11 cellular contexts compared by ENCODE assay signal in genomic region chr2:213316001-213316735, GRCh38. TPM values are rescaled to one million over a fixed set of nuclear protein-coding genes. Genes with fewer than 3 reads are reported as not detected.
DNase-seq lines count a peak whose midpoint lies in the region; ATAC-seq and TF ChIP-seq lines count a peak whose summit lies in the region.
"Had no signal": no experiment of that assay in that cellular context is flagged by ENCODE, and none has a peak within 500 bp of the region (broad histone marks: within the 10 kb centered on the region; RNA-seq: fewer than 3 reads in every experiment).

No MANE protein-coding gene starts in this region.

- CTCF ChIA-PET in PC-3 (lab: Charles Lee) = no interaction called here

- no peaks in the 10 kb centered on the region for H3K9me3 ChIP-seq in PC-3 (ENCODE audit: low read length)

- no peaks in the 10 kb centered on the region for H3K36me3 ChIP-seq in PC-3 (ENCODE audit: low read depth, low read length)

- no peaks in the 10 kb centered on the region for H4K20me1 ChIP-seq in PC-3 (ENCODE audit: low read length)

- DNase-seq in A172 (ENCODE audit: low spot score) (peak; percentile 97), HCEC 1CT (peak; percentile 35), PC-3 (peak; percentile 78), fibroblast of the aortic adventitia (ENCODE audit: low read depth) (peak; percentile 33), mesenteric fat pad (ENCODE audit: low spot score) (no peak)
- DNase-seq in activated CD4-positive, alpha-beta T cell treated with anti-CD3 and anti-CD28 coated beads, Interleukin-2, amount 50 U/mL, for 48 hours = no peak
- DNase-seq: anterior cingulate cortex, erythroblast, naive B cell had no signal

- H3F3A ChIP-seq in PC-3 (ENCODE audit: low read length, unreplicated experiment) = no peaks in the 10 kb centered on the region

- no peak overlapping the region for H2AFZ ChIP-seq in PC-3 (ENCODE audit: low read length)

- BruUV-seq in PC-3 (replicated peaks; lab: Mats Ljungman, UMichigan) = no TSS peak

- TF ChIP-seq CTCF in PC-3 (conservative IDR thresholded peaks at IDR 0.05; ENCODE audit: low read depth, low read length) = no peak
- TF ChIP-seq CTCF in fibroblast of the aortic adventitia (IDR thresholded peaks at IDR 0.05; ENCODE audit: insufficient read depth, low read length) = no peak

- POLR2A ChIA-PET in PC-3 (lab: Charles Lee; ENCODE audit: unreplicated experiment) = no interaction called here

- no peaks in the 10 kb centered on the region for H3K79me2 ChIP-seq in PC-3 (ENCODE audit: low read length)

- peak overlapping the region; percentile 47 for H3K27ac ChIP-seq in PC-3 (ENCODE audit: low read length)

- H3K4me2 ChIP-seq in PC-3 (ENCODE audit: low read length) = peak overlapping the region; percentile 15; the same call in 1 of the 2 replicates

- no peak overlapping the region for H3K9ac ChIP-seq in PC-3 (ENCODE audit: low read length)

- H3K4me1 ChIP-seq in PC-3 (ENCODE audit: insufficient read depth, low read length) = peaks cover 31% of the 10 kb centered on the region

- H3K27me3 ChIP-seq in PC-3 (ENCODE audit: low read length) = no peaks in the 10 kb centered on the region

- H3K4me3 ChIP-seq in PC-3 (ENCODE audit: low read length) (no peak overlapping the region), fibroblast of the aortic adventitia (ENCODE audit: low read depth, low read length) (no peak overlapping the region)

- ATAC-seq in PC-3 (peak; percentile 79), HG03280 (IDR thresholded peaks at IDR 0.05; ENCODE audit: unreplicated experiment) (no peak), GM21367 (IDR thresholded peaks at IDR 0.05; ENCODE audit: unreplicated experiment) (no peak)

- H3K9me2 ChIP-seq in PC-3 (replicated peaks; ENCODE audit: low read length) = no peaks in the 10 kb centered on the region

- intact Hi-C loops in PC-3 (cut with micrococcal nuclease) = no loop called here

RNA-seq across cellular contexts. Expression of gene SPAG16, which starts 31.9 kb away (rescaled TPM):
- 50.9 and 57.0 TPM in 2 replicates for total RNA-seq in A172 (2014; rRNA removed; shearing (Covaris generic))
- total RNA-seq in PC-3 (2014; rRNA removed) (14.9 and 17.2 TPM in 2 replicates), fibroblast of the aortic adventitia (ENCODE audit: low replicate concordance) (35.2 and 178 TPM in 2 replicates), mesenteric fat pad (10.9 TPM)

Comparison
In these comparisons a context has a peak if more than half of its experiments do, and no peak if none do; other contexts are left out.
1. DNase-seq: peak in A172 (single experiment), HCEC 1CT (single experiment), PC-3 (single experiment) and fibroblast of the aortic adventitia (single experiment); none in mesenteric fat pad (single experiment) and activated CD4-positive, alpha-beta T cell treated with anti-CD3 and anti-CD28 coated beads, Interleukin-2, amount 50 U/mL, for 48 hours (0 of 2).